ENCODE assay signal across 8 cellular contexts in the genomic region with DNA sequence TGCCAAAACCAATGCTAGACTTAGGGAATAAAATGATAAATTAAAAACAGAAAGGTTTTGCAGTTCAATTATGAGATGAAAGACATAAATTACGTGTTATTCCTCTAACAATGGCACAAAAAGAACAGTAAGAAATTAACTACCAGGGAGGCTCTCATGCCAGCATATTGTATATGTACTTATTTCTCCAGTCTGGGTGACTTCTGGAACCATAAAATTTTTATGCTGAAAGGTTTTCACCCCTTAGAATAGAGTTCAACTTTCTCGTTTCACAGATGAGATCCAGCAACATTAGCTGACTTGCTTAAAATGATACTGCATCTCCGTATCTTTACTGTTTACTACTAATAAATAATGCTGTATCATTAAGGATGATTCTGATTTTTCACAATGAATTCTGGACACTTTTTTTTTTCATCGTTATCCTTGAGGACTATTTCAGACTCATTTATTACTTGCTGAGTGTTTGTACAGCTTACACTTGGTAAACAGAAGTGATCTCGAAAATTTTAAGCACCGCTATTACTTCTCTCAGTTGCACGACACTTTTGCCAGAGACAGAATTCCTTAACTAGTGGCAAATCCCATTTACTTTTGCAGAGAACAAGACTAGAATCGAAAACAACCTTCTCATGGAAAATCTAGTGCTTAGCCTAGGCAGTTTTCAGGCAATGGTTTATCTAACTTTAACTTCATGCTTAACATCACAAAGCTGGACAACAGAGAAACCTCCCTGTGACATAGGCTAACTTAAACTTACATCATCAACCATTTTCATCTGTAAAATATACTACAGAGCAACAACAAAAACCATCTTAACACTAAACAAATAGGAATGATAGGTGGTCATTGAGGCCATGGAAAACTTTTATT. TPM values are rescaled to one million over a fixed set of nuclear protein-coding genes. Genes with fewer than 3 reads are reported as not detected.
A peak's percentile ranks its signal among the peaks of the same experiment; 100 is the strongest.
DNase-seq lines count a peak whose midpoint lies in the region; ATAC-seq and TF ChIP-seq lines count a peak whose summit lies in the region.

No MANE protein-coding gene starts in this region.

- H3K27me3 ChIP-seq in right cardiac atrium (ENCODE audit: control insufficient read depth, insufficient read depth): no peaks in the 10 kb centered on the region

- no peak for TF ChIP-seq CTCF in astrocyte of the spinal cord (IDR thresholded peaks at IDR 0.05; ENCODE audit: low read depth, low read length)

- H3K9me3 Mint-ChIP-seq in memory B cell: no peaks in the 10 kb centered on the region

- H3K27me3 Mint-ChIP-seq in memory B cell: no peaks in the 10 kb centered on the region

- ATAC-seq in right cardiac atrium: no peak
- ATAC-seq in memory B cell (ENCODE audit: low read depth): no peak
- ATAC-seq in GM19463 (IDR thresholded peaks at IDR 0.05; ENCODE audit: unreplicated experiment): no peak

- H3K4me1 Mint-ChIP-seq in memory B cell: peaks cover 15% of the 10 kb centered on the region

- no peak for DNase-seq in right cardiac atrium
- DNase-seq in cardiac septum (ENCODE audit: low spot score): no peak
- DNase-seq in astrocyte of the spinal cord (ENCODE audit: low read depth, low spot score): no peak
- DNase-seq in memory B cell (ENCODE audit: low spot score in 2 of 2): no peak
- DNase-seq in EL: no peak
- DNase-seq in CD1c-positive myeloid dendritic cell (ENCODE audit: extremely low spot score): no peak
- DNase-seq in NCI-H2171 treated with DMSO at 0.1 percent for 48 hours (lab: John Stamatoyannopoulos, UW): no peak

- H3K9me3 ChIP-seq in right cardiac atrium (ENCODE audit: control insufficient read depth, low read length): no peaks in the 10 kb centered on the region

- no peak overlapping the region for H3K27ac ChIP-seq in right cardiac atrium (ENCODE audit: low read length)

- H3K4me3 ChIP-seq in right cardiac atrium (ENCODE audit: low read length): peak overlapping the region; percentile 100
- peak overlapping the region; percentile 58 for H3K4me3 ChIP-seq in astrocyte of the spinal cord (ENCODE audit: low read depth, low read length)

- H3K4me1 ChIP-seq in right cardiac atrium (ENCODE audit: control insufficient read depth, insufficient read depth, low read length): peaks cover 5% of the 10 kb centered on the region

- in situ Hi-C loops in astrocyte of the spinal cord (cut with HindIII; ENCODE audit: low sequenced_read_pairs): no loop called here

- peaks cover 24% of the 10 kb centered on the region for H3K36me3 Mint-ChIP-seq in memory B cell

- H3K27ac Mint-ChIP-seq in memory B cell: no peak overlapping the region

- WGBS in right cardiac atrium: 16% methylated on average over 8 of the region's 8 CpGs

- intact Hi-C loops in right cardiac atrium (cut with DNase I) (no loop called here), cardiac septum (cut with DNase I) (no loop called here)

- peak overlapping the region; percentile 46 for H3K4me3 Mint-ChIP-seq in memory B cell

RNA-seq across cellular contexts. Expression of a gene that starts 2.7 kb away (rescaled TPM):
- 10 to 100 TPM; 40.2 to 49.6 (median 44.1) TPM for total RNA-seq in right cardiac atrium
- 47.5 TPM for polyA plus RNA-seq in right cardiac atrium
- total RNA-seq in cardiac septum: 41.2 TPM

RNA-seq across cellular contexts. Expression of a gene that starts 3.0 kb away (rescaled TPM):
- total RNA-seq in right cardiac atrium (1 to 10 TPM; 2.7 to 4.7 (median 4.2) TPM), cardiac septum (2.7 TPM)
- polyA plus RNA-seq in right cardiac atrium: 2.7 TPM

RNA-seq across cellular contexts. Expression of a gene that starts 23.4 kb away (rescaled TPM):
- total RNA-seq in right cardiac atrium: 10 to 100 TPM; 10.7 to 11.7 (median 10.8) TPM
- polyA plus RNA-seq in right cardiac atrium: 11.6 TPM
- total RNA-seq in cardiac septum: 10.1 TPM
